ENCODE assay signal across 16 cellular contexts in genomic region chr14:96097752-96098151, GRCh38.
"Had no signal": no experiment of that assay in that cellular context is flagged by ENCODE, and none has a peak within 500 bp of the region (broad histone marks: within the 10 kb centered on the region; RNA-seq: fewer than 3 reads in every experiment).

No MANE protein-coding gene starts in this region.

- DNase-seq: activated naive CD4-positive, alpha-beta T cell treated with anti-CD3 and anti-CD28 coated beads, Interleukin-2, amount 10 ng/mL, durations not matched to agents 7 days and 5 days; amygdala; colonic mucosa; left colon; lower lobe of right lung; naive thymus-derived CD4-positive, alpha-beta T cell; stimulated activated CD4-positive, alpha-beta T cell treated with anti-CD3 and anti-CD28 coated beads, Interleukin-4, amount 100 ng/mL, for 24 hours; stimulated activated naive CD4-positive, alpha-beta T cell treated with Interleukin-2 at 50 U/mL for 16 hours; T-cell; thyroid gland had no signal

- FAIRE-seq: bronchial epithelial cell, endometrium, keratinocyte, TTC549 had no signal

- H3K9me3 ChIP-seq: colonic mucosa, lower lobe of right lung, thyroid gland had no signal

- H3K4me3 ChIP-seq: colonic mucosa, lower lobe of right lung, neural progenitor cell, thyroid gland had no signal

- ATAC-seq: activated T-helper 17 cell treated with anti-CD3 and anti-CD28 coated beads, Interleukin-2, amount 50 U/mL, for 72 hours; left colon; lower lobe of right lung; naive thymus-derived CD4-positive, alpha-beta T cell; T-cell had no signal

- H3K36me3 ChIP-seq: colonic mucosa, lower lobe of right lung, neural progenitor cell, thyroid gland had no signal

- H3K27me3 ChIP-seq: colonic mucosa, neural progenitor cell, thyroid gland had no signal

- H3K4me2 ChIP-seq: neural progenitor cell had no signal

- H2AFZ ChIP-seq: neural progenitor cell had no signal

- H3K9ac ChIP-seq: neural progenitor cell had no signal

- H3K4me1 ChIP-seq: colonic mucosa had no signal

- H3K27ac ChIP-seq: colonic mucosa, lower lobe of right lung, neural progenitor cell, thyroid gland had no signal
